1 cellular context compared by ENCODE assay signal in genomic region chr5:54305737-54306136, GRCh38.
TF ChIP-seq lines count a peak whose summit lies in the region.

No MANE protein-coding gene starts in this region.

TF ChIP-seq in K562, 482 proteins besides CTCF, POLR2A, EP300 and RAD21 (continued from another document):
- TF ChIP-seq PRDM10 (IDR thresholded peaks at IDR 0.05; ENCODE audit: partially characterized antibody) = peak; percentile 90
